ENCODE assay signal across 8 cellular contexts in the genomic region with DNA sequence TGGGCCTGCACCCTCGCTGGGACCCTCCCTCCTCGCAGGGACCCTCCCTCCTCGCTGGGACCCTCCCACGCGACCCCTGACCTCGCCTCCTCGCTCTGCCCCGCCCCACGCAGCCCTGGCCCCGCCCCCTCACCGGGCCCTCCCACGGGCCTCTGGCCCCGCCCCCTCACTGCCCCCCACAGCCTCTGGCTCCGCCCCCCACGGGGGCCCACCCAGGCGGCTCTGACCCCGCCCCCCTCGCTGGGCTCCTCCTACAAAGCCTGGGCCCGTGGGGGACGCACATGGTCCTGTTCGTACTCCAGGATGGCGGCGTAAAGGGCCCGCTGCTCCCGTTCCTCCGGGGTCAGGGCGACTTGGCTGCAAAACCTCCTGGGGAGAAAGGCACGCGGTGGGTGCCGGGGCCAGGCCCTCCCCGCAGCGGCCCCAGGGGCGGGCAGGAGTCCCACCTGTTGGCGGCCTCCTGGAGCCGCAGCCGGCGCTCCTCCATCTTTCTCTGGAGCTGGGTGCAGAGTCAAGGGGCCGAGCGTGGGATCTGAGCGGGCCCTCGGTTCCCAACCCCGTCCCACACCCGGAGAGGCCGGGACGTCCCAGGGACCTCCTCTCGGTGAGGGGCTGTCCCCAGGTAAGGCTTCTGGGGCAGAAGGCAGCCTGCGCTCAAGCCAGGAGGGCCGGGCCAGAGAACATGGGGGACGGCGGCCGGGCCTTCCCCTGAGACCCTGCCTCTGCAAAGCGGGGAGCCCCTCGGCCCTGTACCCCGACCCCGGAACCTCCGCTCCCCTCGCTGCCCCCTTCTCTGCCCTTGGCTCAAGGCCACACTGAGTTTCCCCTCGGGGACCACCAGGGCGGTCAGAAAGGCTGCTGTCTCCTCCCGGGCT.
DNase-seq lines count a peak whose midpoint lies in the region; ATAC-seq lines count a peak whose summit lies in the region.

No MANE protein-coding gene starts in this region.

- no peaks in the 10 kb centered on the region for H3K9me3 Mint-ChIP-seq in activated naive CD8-positive, alpha-beta T cell (ENCODE audit: low read depth)

- H3K9ac ChIP-seq in iPS-18a (ENCODE audit: low read length): peak overlapping the region; percentile 79

- peaks cover 4% of the 10 kb centered on the region for H3K4me1 Mint-ChIP-seq in activated naive CD8-positive, alpha-beta T cell (ENCODE audit: low read depth)

- H3K9me3 ChIP-seq in iPS-18a (ENCODE audit: control insufficient read depth, low read depth, low read length): no peaks in the 10 kb centered on the region

- H3K36me3 ChIP-seq in iPS-18a (ENCODE audit: control insufficient read depth, low read depth, low read length): no peaks in the 10 kb centered on the region

- peak; percentile 42 for ATAC-seq in HG02973 (IDR thresholded peaks at IDR 0.05; ENCODE audit: unreplicated experiment)
- ATAC-seq in HG03097 (IDR thresholded peaks at IDR 0.05; ENCODE audit: low FRiP score, unreplicated experiment): no peak

- H3K27ac Mint-ChIP-seq in activated naive CD8-positive, alpha-beta T cell: peak overlapping the region; percentile 64

- no peaks in the 10 kb centered on the region for H3K4me1 ChIP-seq in iPS-18a (ENCODE audit: control insufficient read depth, low read depth, low read length)

- no peaks in the 10 kb centered on the region for H3K27me3 Mint-ChIP-seq in activated naive CD8-positive, alpha-beta T cell

- H3K4me3 Mint-ChIP-seq in activated naive CD8-positive, alpha-beta T cell: peak overlapping the region; percentile 81

- in situ Hi-C loops in ACHN (cut with HindIII; ENCODE audit: low pct_ligation_motif_present, low pct_unique_long_range_greater_than_20kb, low sequenced_read_pairs): no loop called here

- DNase-seq in EH (ENCODE audit: low read depth) (peak; percentile 66), SKM-1 treated with dmso at 0.1 percent for 144 hours (lab: John Stamatoyannopoulos, UW; ENCODE audit: unreplicated experiment) (peak; percentile 36), ACHN (no peak)
- DNase-seq in stimulated activated CD4-positive, alpha-beta T cell treated with anti-CD3 and anti-CD28 coated beads, Interleukin-4, amount 100 ng/mL, for 24 hours: peak; percentile 84

- H3K4me3 ChIP-seq in iPS-18a (ENCODE audit: low read length): peak overlapping the region; percentile 64

- no peak overlapping the region for H3K27ac ChIP-seq in iPS-18a (ENCODE audit: low read length)

- H3K27me3 ChIP-seq in iPS-18a (ENCODE audit: control insufficient read depth, insufficient read depth, low read length): peaks cover 4% of the 10 kb centered on the region

- peaks cover 2% of the 10 kb centered on the region for H3K36me3 Mint-ChIP-seq in activated naive CD8-positive, alpha-beta T cell
